In the genomic region with DNA sequence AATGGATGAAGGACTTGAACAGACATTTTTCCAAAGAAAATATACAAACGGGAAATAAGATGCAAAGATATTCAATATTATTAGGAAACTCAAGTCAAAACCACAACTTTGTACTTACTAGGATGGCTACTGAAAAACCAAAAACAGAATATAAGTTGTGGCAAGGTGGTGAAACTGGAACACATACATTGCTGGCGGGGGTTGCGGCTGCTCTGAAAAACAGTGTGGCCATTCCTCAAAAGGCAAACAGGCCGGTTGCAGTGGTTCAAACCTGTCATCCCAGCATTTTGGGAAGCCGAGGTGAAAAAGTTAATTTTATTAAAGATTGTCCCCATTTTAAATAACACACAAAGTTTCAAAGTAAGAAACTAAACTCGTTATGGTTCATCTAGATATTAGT, we compare ENCODE assay signal across 3 cellular contexts.
"Had no signal": no experiment of that assay in that cellular context is flagged by ENCODE, and none has a peak within 500 bp of the region (broad histone marks: within the 10 kb centered on the region; RNA-seq: fewer than 3 reads in every experiment).

No MANE protein-coding gene starts in this region.

- H3K4me3 ChIP-seq: GM12878 had no signal

- ATAC-seq: GM12878 had no signal

- DNase-seq: GDM1, GF-D8 had no signal
